Comparison of ENCODE assay signal across 9 cellular contexts in the genomic region with DNA sequence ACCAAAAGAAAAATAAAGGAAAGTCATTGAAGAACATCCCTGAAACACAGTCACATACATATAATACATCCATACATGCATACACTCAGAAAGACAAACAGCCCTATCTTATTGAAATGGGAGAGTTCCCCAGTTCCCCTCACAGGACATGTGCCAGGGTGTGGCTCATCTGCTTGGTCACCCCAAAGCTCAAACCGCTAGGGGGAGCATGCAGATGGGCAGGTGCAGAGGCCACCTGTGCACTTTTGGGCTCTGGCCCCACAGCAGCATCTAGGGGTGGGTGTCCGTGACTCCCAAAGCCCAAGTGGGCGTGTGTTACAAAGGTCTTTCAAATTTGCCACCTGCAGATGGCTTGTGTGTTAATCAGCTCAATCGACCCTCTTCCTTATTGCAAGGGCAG.
DNase-seq lines count a peak whose midpoint lies in the region; ATAC-seq and TF ChIP-seq lines count a peak whose summit lies in the region.
"Had no signal": no experiment of that assay in that cellular context is flagged by ENCODE, and none has a peak within 500 bp of the region (broad histone marks: within the 10 kb centered on the region; RNA-seq: fewer than 3 reads in every experiment).

No MANE protein-coding gene starts in this region.

- H3K4me3 ChIP-seq in GM12864 (ENCODE audit: low read depth, low read length) (no peak overlapping the region), mucosa of descending colon (no peak overlapping the region)
- H3K4me3 ChIP-seq: tibial artery had no signal

- no peaks in the 10 kb centered on the region for H3K4me1 ChIP-seq in mucosa of descending colon (ENCODE audit: low read depth)
- H3K4me1 ChIP-seq: tibial artery had no signal

- ATAC-seq in HG02759 (IDR thresholded peaks at IDR 0.05; ENCODE audit: unreplicated experiment), result peak; percentile 61
- ATAC-seq in mucosa of descending colon, result no peak
- ATAC-seq in HG03175 (IDR thresholded peaks at IDR 0.05; ENCODE audit: unreplicated experiment), result no peak
- no peak for ATAC-seq in sciatic nerve

- TF ChIP-seq CTCF in GM12864 (IDR thresholded peaks at IDR 0.05; ENCODE audit: low read depth, low read length, missing control alignments) (peak; percentile 63), mucosa of descending colon (IDR thresholded peaks at IDR 0.05) (no peak)

- intact Hi-C loops in mucosa of descending colon (cut with DNase I, micrococcal nuclease), result no loop called here
- intact Hi-C loops in sciatic nerve (cut with DNase I), result no loop called here
- intact Hi-C loops in head of caudate nucleus (cut with DNase I), result no loop called here

- H3K9me3 ChIP-seq in mucosa of descending colon, result no peaks in the 10 kb centered on the region
- H3K9me3 ChIP-seq: tibial artery had no signal

- no peak for DNase-seq in GM12864 (ENCODE audit: low read depth)
- DNase-seq in activated T-cell treated with anti-CD3 and anti-CD28 coated beads, Interleukin-2, amount 50 U/mL, for 48 hours, result peak; percentile 42 to 51
- DNase-seq in mucosa of descending colon, result peak in 2 of 3 donors; percentile 28 to 35
- no peak for DNase-seq in mucosa of gallbladder (ENCODE audit: low spot score)
- no peak for DNase-seq in sciatic nerve (ENCODE audit: low spot score)
- no peak for DNase-seq in head of caudate nucleus
- DNase-seq: tibial artery had no signal

- no peaks in the 10 kb centered on the region for H3K36me3 ChIP-seq in mucosa of descending colon (ENCODE audit: low read depth)
- H3K36me3 ChIP-seq: tibial artery had no signal

Comparison
In these comparisons a context has a peak if more than half of its experiments do, and no peak if none do; other contexts are left out.
1. DNase-seq: peak in activated T-cell treated with anti-CD3 and anti-CD28 coated beads, Interleukin-2, amount 50 U/mL, for 48 hours (2 of 2) and mucosa of descending colon (2 of 3); none in GM12864 (single experiment), mucosa of gallbladder (single experiment), sciatic nerve (single experiment) and head of caudate nucleus (0 of 42).